9 cellular contexts compared by ENCODE assay signal in genomic region chr14:77133718-77134338, GRCh38. TPM values are rescaled to one million over a fixed set of nuclear protein-coding genes. Genes with fewer than 3 reads are reported as not detected.
DNase-seq lines count a peak whose midpoint lies in the region; ATAC-seq, FAIRE-seq and TF ChIP-seq lines count a peak whose summit lies in the region.
"Had no signal": no experiment of that assay in that cellular context is flagged by ENCODE, and none has a peak within 500 bp of the region (broad histone marks: within the 10 kb centered on the region; RNA-seq: fewer than 3 reads in every experiment).

No MANE protein-coding gene starts in this region.

- no peak overlapping the region for H4K8ac ChIP-seq in H1 (ENCODE audit: extremely low read depth, insufficient read depth, low read length)

- no peak overlapping the region for H2BK5ac ChIP-seq in H1 (ENCODE audit: low read depth, low read length)

- no peaks in the 10 kb centered on the region for H3K4me1 ChIP-seq in H1 (replicated peaks in 1 of 4; ENCODE audit: control insufficient read depth in 3 of 4, insufficient read depth in 4 of 4, low read length in 3 of 4)

- H2BK12ac ChIP-seq in H1 (ENCODE audit: low read depth, low read length): no peak overlapping the region

- H3K23me2 ChIP-seq in H1 (ENCODE audit: low read depth, low read length): no peaks in the 10 kb centered on the region; the same call in 1 of the 2 replicates

- 0 out of 4 replicates have a peak, but pooled peaks of 1 of the 2 experiments have one; percentile 8 for TF ChIP-seq RAD21 in H1 (IDR thresholded peaks at IDR 0.05 in 1 of 2, conservative IDR thresholded peaks at IDR 0.05 in 1 of 2; ENCODE audit: low read depth in 2 of 2, low read length in 2 of 2)

- no peak overlapping the region for H3K14ac ChIP-seq in H1 (ENCODE audit: insufficient read length)

- peaks cover 7 to 27% of the 10 kb centered on the region in 2 experiments for H4K20me1 ChIP-seq in H1 (replicated peaks in 1 of 2; ENCODE audit: control insufficient read depth in 1 of 2, insufficient read depth in 2 of 2, low read length in 2 of 2)

- TF ChIP-seq CTCF in GM10248 (IDR thresholded peaks at IDR 0.05; ENCODE audit: control extremely low read depth, extremely low read depth, low read depth, missing control alignments) (no peak), H1 (IDR thresholded peaks at IDR 0.05; ENCODE audit: control extremely low read depth in 1 of 3, insufficient read depth in 1 of 3, low read depth in 1 of 3, low read length in 3 of 3) (no peak), neural crest cell (conservative IDR thresholded peaks at IDR 0.05) (no peak)

- no peak overlapping the region for H3K4ac ChIP-seq in H1 (replicated peaks; ENCODE audit: insufficient read length, low read depth, low read length)

- no peak overlapping the region for H3K18ac ChIP-seq in H1 (ENCODE audit: extremely low read depth, low read length)

- CTCF ChIA-PET in GM10248 (lab: Yijun Ruan, JAX) (interaction anchor here (1.0 to 5.3 kb wide), 10 partner anchors 10 to 260 kb away, joined by 4 to 51 read pairs (median 5); no protein-coding TSS in a partner anchor), H1 (lab: Charles Lee; ENCODE audit: partially characterized antibody) (interaction anchor here (0.6 to 56.8 kb wide), 14 partner anchors 1 to 349 kb away, joined by 3 to 1490 read pairs (median 5); partner anchors contain the start of genes CIPC and ZDHHC22)
- CTCF ChIA-PET in activated CD4-positive, alpha-beta T cell treated with anti-CD3 and anti-CD28 coated beads for 36 hours (lab: Charles Lee): interaction anchor here (0.5 to 5.3 kb wide), 15 partner anchors 10 to 1726 kb away, joined by 3 to 46 read pairs (median 3); no protein-coding TSS in a partner anchor

- H3K9ac ChIP-seq in H1 (replicated peaks in 1 of 4; ENCODE audit: extremely low read depth in 1 of 4, low read depth in 3 of 4, low read length in 3 of 4): no peak overlapping the region

- no peaks in the 10 kb centered on the region for H3K4me1 Mint-ChIP-seq in activated CD4-positive, alpha-beta T cell treated with anti-CD3 and anti-CD28 coated beads for 36 hours
- H3K4me1 Mint-ChIP-seq in neural crest cell: peaks cover 4% of the 10 kb centered on the region

- DNase-seq in GM10248 (ENCODE audit: extremely low spot score) (peak; percentile 83), H1 (ENCODE audit: low read depth in 1 of 2, low spot score in 2 of 2) (peak; percentile 80 to 84), neural crest cell (ENCODE audit: low read depth, low spot score) (peak; percentile 73), NCI-H1436 (lab: John Stamatoyannopoulos, UW) (no peak)
- DNase-seq in activated CD4-positive, alpha-beta T cell treated with anti-CD3 and anti-CD28 coated beads for 36 hours: peak; percentile 83

- TF ChIP-seq POLR2A in H1 (IDR thresholded peaks at IDR 0.05; ENCODE audit: control extremely low read depth in 1 of 2, low read depth in 2 of 2, low read length in 2 of 2): no peak

- H4K5ac ChIP-seq in H1 (ENCODE audit: insufficient read length, low read depth, low read length): no peak overlapping the region

- no peak overlapping the region for H3K27ac Mint-ChIP-seq in activated CD4-positive, alpha-beta T cell treated with anti-CD3 and anti-CD28 coated beads for 36 hours
- H3K27ac Mint-ChIP-seq in neural crest cell (ENCODE audit: unreplicated experiment): no peak overlapping the region

- H3K36me3 ChIP-seq in H1 (ENCODE audit: control insufficient read depth in 2 of 4, insufficient read depth in 4 of 4, low read length in 3 of 4): peaks cover 0 to 27% (median 6%) of the 10 kb centered on the region in 4 experiments; a peak in 6 of 8 replicates

- H3K79me1 ChIP-seq in H1 (ENCODE audit: low read depth, low read length): peaks cover 5% of the 10 kb centered on the region; the same call in 1 of the 2 replicates

- H3K56ac ChIP-seq in H1 (replicated peaks; ENCODE audit: insufficient read length, low read depth, low read length): no peak overlapping the region

- no peak overlapping the region for H3K4me3 ChIP-seq in H1 (ENCODE audit: extremely low read depth in 1 of 4, insufficient read depth in 2 of 4, low read depth in 3 of 4, low read length in 4 of 4)

- no peak overlapping the region for H2AK5ac ChIP-seq in H1 (ENCODE audit: low read depth, low read length)

- H3K36me3 Mint-ChIP-seq in activated CD4-positive, alpha-beta T cell treated with anti-CD3 and anti-CD28 coated beads for 36 hours (ENCODE audit: low read depth): no peaks in the 10 kb centered on the region
- H3K36me3 Mint-ChIP-seq in neural crest cell (ENCODE audit: low read depth): no peaks in the 10 kb centered on the region

- no peaks in the 10 kb centered on the region for H3K9me3 ChIP-seq in H1 (ENCODE audit: insufficient read depth in 2 of 2, low read depth in 1 of 2, low read length in 1 of 2)

- H3K4me3 Mint-ChIP-seq in activated CD4-positive, alpha-beta T cell treated with anti-CD3 and anti-CD28 coated beads for 36 hours: no peak overlapping the region
- no peak overlapping the region for H3K4me3 Mint-ChIP-seq in neural crest cell

- intact Hi-C loops in activated CD4-positive, alpha-beta T cell treated with anti-CD3 and anti-CD28 coated beads for 36 hours (cut with DNase I, micrococcal nuclease): loop anchor here in 1 of 2 experiments (1.0 kb wide), 1 partner anchor 74 kb away; no protein-coding TSS in a partner anchor

- H2AFZ ChIP-seq in H1 (ENCODE audit: low read length): no peak overlapping the region

- peaks cover 0 to 5% of the 10 kb centered on the region in 2 experiments; a peak in 1 of 4 replicates for H3K79me2 ChIP-seq in H1 (ENCODE audit: control insufficient read depth in 1 of 2, insufficient read depth in 2 of 2, low read length in 2 of 2)

- WGBS in H1 (ENCODE audit: extremely low coverage in 1 of 2, insufficient coverage in 1 of 2, insufficient read length in 1 of 2, insufficient replicate concordance in 2 of 2, low coverage in 1 of 2, low lambda C conversion rate in 2 of 2, missing lambda C conversion rate in 1 of 2), 2 experiments: 78% methylated on average over 22 of the region's 22 CpGs; no CpG with 5 or more reads in 1 of the 2 experiments

- H3K9me3 Mint-ChIP-seq in activated CD4-positive, alpha-beta T cell treated with anti-CD3 and anti-CD28 coated beads for 36 hours (ENCODE audit: low read depth): no peaks in the 10 kb centered on the region
- H3K9me3 Mint-ChIP-seq in neural crest cell: no peaks in the 10 kb centered on the region

- no peak overlapping the region for H3K27ac ChIP-seq in H1 (ENCODE audit: low read depth, low read length)

- H3K4me2 ChIP-seq in H1 (ENCODE audit: insufficient read depth in 1 of 2, low read depth in 2 of 2, low read length in 2 of 2): no peak overlapping the region

- no peak overlapping the region for H4K91ac ChIP-seq in H1 (replicated peaks; ENCODE audit: insufficient read length, low read length)

- peak; percentile 85 for FAIRE-seq in H1 (lab: Jason Lieb, UNC)

- H2BK120ac ChIP-seq in H1 (replicated peaks; ENCODE audit: low read depth, low read length): no peak overlapping the region

- no peak overlapping the region for H3K23ac ChIP-seq in H1 (ENCODE audit: insufficient read length)

- H3K27me3 ChIP-seq in H1 (replicated peaks in 1 of 4; ENCODE audit: control insufficient read depth in 3 of 4, extremely low read depth in 1 of 4, insufficient read depth in 3 of 4, low read length in 3 of 4): no peaks in the 10 kb centered on the region

- H2BK15ac ChIP-seq in H1 (ENCODE audit: low read length): no peak overlapping the region

- POLR2A ChIA-PET in GM10248 (lab: Yijun Ruan, JAX): interaction anchor here (0.6 kb wide), 1 partner anchor 247 kb away, joined by 3 read pairs; no protein-coding TSS in a partner anchor
- POLR2A ChIA-PET in activated CD4-positive, alpha-beta T cell treated with anti-CD3 and anti-CD28 coated beads for 36 hours (lab: Charles Lee): interaction anchor here (0.7 kb wide), 1 partner anchor 105 kb away, joined by 3 read pairs; no protein-coding TSS in a partner anchor
- POLR2A ChIA-PET in H1 (lab: Charles Lee; ENCODE audit: partially characterized antibody): interaction anchor here (0.6 to 3.0 kb wide), 8 partner anchors 11 to 88 kb away, joined by 3 to 17 read pairs (median 3); partner anchors contain the start of gene CIPC

- ATAC-seq in HG03460 (IDR thresholded peaks at IDR 0.05; ENCODE audit: unreplicated experiment): peak; percentile 59
- peak; percentile 95 for ATAC-seq in activated CD4-positive, alpha-beta T cell treated with anti-CD3 and anti-CD28 coated beads for 36 hours
- no peak for ATAC-seq in HG02642 (IDR thresholded peaks at IDR 0.05; ENCODE audit: poor library complexity, unreplicated experiment)
- ATAC-seq in HG02970 (IDR thresholded peaks at IDR 0.05; ENCODE audit: low FRiP score, unreplicated experiment): no peak

- no peak for TF ChIP-seq EP300 in H1 (IDR thresholded peaks at IDR 0.05; ENCODE audit: borderline replicate concordance in 1 of 2, low read depth in 2 of 2, low read length in 2 of 2)

- H2BK20ac ChIP-seq in H1 (ENCODE audit: low read length): no peak overlapping the region

- peaks cover 53% of the 10 kb centered on the region for H3K27me3 Mint-ChIP-seq in activated CD4-positive, alpha-beta T cell treated with anti-CD3 and anti-CD28 coated beads for 36 hours
- H3K27me3 Mint-ChIP-seq in neural crest cell (ENCODE audit: low read depth): peaks cover 54% of the 10 kb centered on the region

RNA-seq across cellular contexts. Expression of gene ZDHHC22, which starts 7.8 kb away (rescaled TPM):
- not detected for total RNA-seq in activated CD4-positive, alpha-beta T cell treated with anti-CD3 and anti-CD28 coated beads for 36 hours
- 55.2 and 59.3 TPM in 2 replicates for total RNA-seq in H1 (2021; fragmentation: NEBNext Ultra II Directional; extraction: Animal tissue kit (Norgen Biotek cat#: 25700))
- 23.8 and 30.7 TPM in 2 replicates for polyA plus RNA-seq in H1 (2011; rRNA removed)
- polyA plus RNA-seq in H1 (2011; cell fraction: cytosol; rRNA removed): 20.3 TPM
- 28.0 TPM for polyA plus RNA-seq in H1 (2011; cell fraction: nucleus; rRNA removed)
- 45.5 to 55.8 TPM (median 50.5 TPM) in 4 replicates for polyA plus RNA-seq in H1 (2012, experiment 1 of 2)
- 46.2 TPM for polyA plus RNA-seq in H1 (2012, experiment 2 of 2)
- 62.0 TPM for polyA plus RNA-seq in H1 (2013, experiment 1 of 2)
- polyA plus RNA-seq in H1 (2013, experiment 2 of 2): 72.6 TPM
- polyA minus RNA-seq in H1 (2011; rRNA and poly(A)+ RNA removed): 23.4 and 26.4 TPM in 2 replicates
- polyA minus RNA-seq in H1 (2011; cell fraction: cytosol; rRNA and poly(A)+ RNA removed): 10.2 TPM
- polyA minus RNA-seq in H1 (2011; cell fraction: nucleus; rRNA and poly(A)+ RNA removed): 11.5 TPM
- 5.6 and 5.9 TPM in 2 replicates for total RNA-seq in neural crest cell
- total RNA-seq: glomerular endothelial cell had no signal

RNA-seq across cellular contexts. Expression of gene CIPC, which starts 35.8 kb away (rescaled TPM):
- 1 to 10 TPM; 8.6 to 10.0 TPM for total RNA-seq in activated CD4-positive, alpha-beta T cell treated with anti-CD3 and anti-CD28 coated beads for 36 hours
- 31.7 and 32.7 TPM in 2 replicates for total RNA-seq in H1 (2021; fragmentation: NEBNext Ultra II Directional; extraction: Animal tissue kit (Norgen Biotek cat#: 25700))
- 13.3 and 13.9 TPM in 2 replicates for polyA plus RNA-seq in H1 (2011; rRNA removed)
- 19.8 TPM for polyA plus RNA-seq in H1 (2011; cell fraction: cytosol; rRNA removed)
- 14.3 TPM for polyA plus RNA-seq in H1 (2011; cell fraction: nucleus; rRNA removed)
- polyA plus RNA-seq in H1 (2012, experiment 1 of 2): 12.0 to 17.1 TPM (median 16.7 TPM) in 4 replicates
- polyA plus RNA-seq in H1 (2012, experiment 2 of 2): 2.0 TPM
- polyA plus RNA-seq in H1 (2013, experiment 1 of 2): 15.9 TPM
- 15.4 TPM for polyA plus RNA-seq in H1 (2013, experiment 2 of 2)
- polyA minus RNA-seq in H1 (2011; rRNA and poly(A)+ RNA removed): 41.1 and 42.1 TPM in 2 replicates
- polyA minus RNA-seq in H1 (2011; cell fraction: cytosol; rRNA and poly(A)+ RNA removed): 17.5 TPM
- polyA minus RNA-seq in H1 (2011; cell fraction: nucleus; rRNA and poly(A)+ RNA removed): 15.8 TPM
- 28.7 and 29.8 TPM in 2 replicates for total RNA-seq in neural crest cell

RNA-seq across cellular contexts. Expression of gene TMEM63C, which starts 47.8 kb away (rescaled TPM):
- 1 to 10 TPM; 1.1 to 1.4 TPM for total RNA-seq in activated CD4-positive, alpha-beta T cell treated with anti-CD3 and anti-CD28 coated beads for 36 hours
- total RNA-seq in H1 (2021; fragmentation: NEBNext Ultra II Directional; extraction: Animal tissue kit (Norgen Biotek cat#: 25700)): 7.0 and 7.6 TPM in 2 replicates
- polyA plus RNA-seq in H1 (2011; rRNA removed): 3.0 and 3.7 TPM in 2 replicates
- polyA plus RNA-seq in H1 (2011; cell fraction: cytosol; rRNA removed): 3.6 TPM
- polyA plus RNA-seq in H1 (2011; cell fraction: nucleus; rRNA removed): 7.8 TPM
- polyA plus RNA-seq in H1 (2012, experiment 1 of 2): 4.5 to 6.5 TPM (median 5.4 TPM) in 4 replicates
- 2.4 TPM for polyA plus RNA-seq in H1 (2012, experiment 2 of 2)
- 7.3 TPM for polyA plus RNA-seq in H1 (2013, experiment 1 of 2)
- polyA plus RNA-seq in H1 (2013, experiment 2 of 2): 6.9 TPM
- 6.0 and 7.1 TPM in 2 replicates for polyA minus RNA-seq in H1 (2011; rRNA and poly(A)+ RNA removed)
- polyA minus RNA-seq in H1 (2011; cell fraction: cytosol; rRNA and poly(A)+ RNA removed): 4.5 TPM
- polyA minus RNA-seq in H1 (2011; cell fraction: nucleus; rRNA and poly(A)+ RNA removed): 7.2 TPM
- total RNA-seq in neural crest cell: 0.59 and 0.91 TPM in 2 replicates

Comparison
In these comparisons a context has a peak if more than half of its experiments do, and no peak if none do; other contexts are left out.
1. ATAC-seq: peak in HG03460 (single experiment) and activated CD4-positive, alpha-beta T cell treated with anti-CD3 and anti-CD28 coated beads for 36 hours (single experiment); none in HG02642 (single experiment) and HG02970 (single experiment).